ENCODE assay signal across 20 cellular contexts in the genomic region with DNA sequence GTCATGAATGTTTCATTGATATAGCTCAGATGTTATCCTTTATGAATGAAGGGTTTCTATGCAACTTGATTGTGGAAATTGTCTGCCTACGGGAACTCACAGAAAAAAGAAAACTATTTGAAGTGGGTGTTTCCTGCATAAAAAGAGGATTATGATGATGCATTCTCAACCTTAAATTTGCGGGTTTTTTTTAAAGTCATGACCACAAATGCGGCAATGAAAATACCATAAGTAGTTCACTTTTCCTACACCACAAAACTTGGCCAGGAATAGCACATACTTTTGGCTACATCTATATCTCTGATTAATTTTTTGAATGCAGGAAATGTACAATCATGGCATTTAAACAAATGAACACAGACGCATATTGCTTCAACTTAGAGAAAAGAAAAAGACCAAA.
A peak's percentile ranks its signal among the peaks of the same experiment; 100 is the strongest.
DNase-seq lines count a peak whose midpoint lies in the region; ATAC-seq, FAIRE-seq and TF ChIP-seq lines count a peak whose summit lies in the region.
"Had no signal": no experiment of that assay in that cellular context is flagged by ENCODE, and none has a peak within 500 bp of the region (broad histone marks: within the 10 kb centered on the region; RNA-seq: fewer than 3 reads in every experiment).

No MANE protein-coding gene starts in this region.

- no peak for ATAC-seq in esophagus mucosa
- ATAC-seq: SK-N-SH treated with all-trans-retinoic acid at 6 μM for 48 hours had no signal

- H3K27me3 ChIP-seq in BJ (ENCODE audit: control insufficient read depth, insufficient read depth, low read length), result no peaks in the 10 kb centered on the region
- no peaks in the 10 kb centered on the region for H3K27me3 ChIP-seq in astrocyte (ENCODE audit: insufficient read depth, low read length)
- H3K27me3 ChIP-seq in mesenchymal stem cell (ENCODE audit: control insufficient read depth in 1 of 2, insufficient read depth in 1 of 2, low read length in 2 of 2), result no peaks in the 10 kb centered on the region
- no peaks in the 10 kb centered on the region for H3K27me3 ChIP-seq in left ventricle myocardium inferior (ENCODE audit: low read depth)

- H3K79me2 ChIP-seq in astrocyte (ENCODE audit: insufficient read depth, low read length), result no peaks in the 10 kb centered on the region

- no peak overlapping the region for H4K91ac ChIP-seq in mesenchymal stem cell (ENCODE audit: low read length)

- peaks cover 7% of the 10 kb centered on the region for H3K4me1 Mint-ChIP-seq in astrocyte (ENCODE audit: low read depth, unreplicated experiment)

- H4K20me1 ChIP-seq in astrocyte (ENCODE audit: insufficient read depth, low read length), result no peaks in the 10 kb centered on the region

- POLR2A ChIA-PET in BJ (lab: Charles Lee), result no interaction called here

- no peak overlapping the region for H3K9ac ChIP-seq in astrocyte (ENCODE audit: low read length)
- no peak overlapping the region for H3K9ac ChIP-seq in mesenchymal stem cell (ENCODE audit: low read length)

- no peak overlapping the region for H3K27ac Mint-ChIP-seq in astrocyte (ENCODE audit: unreplicated experiment)
- H3K27ac Mint-ChIP-seq: IgD-negative memory B cell had no signal

- no peak for TF ChIP-seq POLR2A in GM12891 (IDR thresholded peaks at IDR 0.05; ENCODE audit: low read depth, low read length)

- no peaks in the 10 kb centered on the region for H3K4me1 ChIP-seq in astrocyte (ENCODE audit: insufficient read depth, low read length)
- H3K4me1 ChIP-seq in mesenchymal stem cell (ENCODE audit: control insufficient read depth, insufficient read depth, low read depth, low read length), result no peaks in the 10 kb centered on the region
- H3K4me1 ChIP-seq in left ventricle myocardium inferior, result no peaks in the 10 kb centered on the region

- H2BK12ac ChIP-seq in mesenchymal stem cell (ENCODE audit: low read length in 2 of 2), result no peak overlapping the region

- H3K36me3 ChIP-seq in BJ (ENCODE audit: control insufficient read depth, insufficient read depth, low read length), result no peaks in the 10 kb centered on the region
- no peaks in the 10 kb centered on the region for H3K36me3 ChIP-seq in astrocyte (ENCODE audit: insufficient read depth, low read length)
- no peaks in the 10 kb centered on the region for H3K36me3 ChIP-seq in mesenchymal stem cell (ENCODE audit: control insufficient read depth in 1 of 2, insufficient read depth in 2 of 2, low read depth in 1 of 2, low read length in 2 of 2)
- no peaks in the 10 kb centered on the region for H3K36me3 ChIP-seq in left ventricle myocardium inferior

- CTCF ChIA-PET in BJ (lab: Yijun Ruan, JAX), result no interaction called here

- peak; percentile 4 for DNase-seq in BJ (ENCODE audit: low read depth)
- DNase-seq in RPMI7951 (ENCODE audit: low read depth), result peak; percentile 27
- peak; percentile 55 for DNase-seq in astrocyte (ENCODE audit: low read depth)
- DNase-seq in mesenchymal stem cell, result peak; percentile 34
- no peak for DNase-seq in left ventricle myocardium inferior
- no peak for DNase-seq in GM12891 (ENCODE audit: insufficient read length, low spot score)
- DNase-seq in dermis blood vessel endothelial cell, result no peak
- DNase-seq: DMS79, HCEC 1CT, Karpas-422, NCI-H1092 treated with DMSO at 0.1 percent for 48 hours, NCI-H2081, SHP77 had no signal

- intact Hi-C loops in left ventricle myocardium inferior (cut with micrococcal nuclease), result no loop called here

- H2AFZ ChIP-seq in astrocyte (ENCODE audit: low read depth, low read length), result no peak overlapping the region
- no peak overlapping the region for H2AFZ ChIP-seq in mesenchymal stem cell (ENCODE audit: low read depth, low read length)

- TF ChIP-seq CTCF in BJ (IDR thresholded peaks at IDR 0.05; ENCODE audit: insufficient read depth, low read depth, low read length) (no peak), astrocyte (IDR thresholded peaks at IDR 0.05; ENCODE audit: insufficient read depth, low read depth, low read length) (no peak), left ventricle myocardium inferior (IDR thresholded peaks at IDR 0.05; ENCODE audit: borderline replicate concordance) (no peak)

- no peaks in the 10 kb centered on the region for H3K36me3 Mint-ChIP-seq in astrocyte (ENCODE audit: low read depth, unreplicated experiment)
- H3K36me3 Mint-ChIP-seq: IgD-negative memory B cell had no signal

- no peak overlapping the region for H2BK5ac ChIP-seq in mesenchymal stem cell (ENCODE audit: low read depth, low read length, poor library complexity, severe bottlenecking)

- H2BK15ac ChIP-seq in mesenchymal stem cell (ENCODE audit: low read depth, poor library complexity, severe bottlenecking), result no peak overlapping the region

- no peak overlapping the region for H3K23ac ChIP-seq in mesenchymal stem cell (ENCODE audit: low read length in 2 of 2)

- H2AK5ac ChIP-seq in mesenchymal stem cell (ENCODE audit: low read length, severe bottlenecking), result no peak overlapping the region

- no peaks in the 10 kb centered on the region for H3K79me1 ChIP-seq in mesenchymal stem cell (replicated peaks; ENCODE audit: low read length, poor library complexity, severe bottlenecking)

- H3K14ac ChIP-seq in mesenchymal stem cell (ENCODE audit: low read length in 2 of 2), result no peak overlapping the region

- H4K8ac ChIP-seq in mesenchymal stem cell (ENCODE audit: low read length), result no peak overlapping the region

- no peak overlapping the region for H3K18ac ChIP-seq in mesenchymal stem cell (ENCODE audit: low read depth in 1 of 2, low read length in 2 of 2)

- peaks cover 3% of the 10 kb centered on the region for H3K9me3 Mint-ChIP-seq in astrocyte (ENCODE audit: unreplicated experiment)

- H3K27me3 Mint-ChIP-seq in astrocyte (ENCODE audit: low read depth, unreplicated experiment), result no peaks in the 10 kb centered on the region
- H3K27me3 Mint-ChIP-seq: IgD-negative memory B cell had no signal

- no peak for FAIRE-seq in astrocyte (lab: Jason Lieb, UNC)
- FAIRE-seq in GM12891 (lab: Jason Lieb, UNC), result no peak
- FAIRE-seq: A204.1, HTR-8/SVneo had no signal

- H3K4ac ChIP-seq in mesenchymal stem cell (ENCODE audit: low read depth in 1 of 2, low read length in 2 of 2), result no peak overlapping the region

- no peak overlapping the region for H3K27ac ChIP-seq in astrocyte (ENCODE audit: low read depth, low read length)
- no peak overlapping the region for H3K27ac ChIP-seq in mesenchymal stem cell (ENCODE audit: low read length, poor library complexity, severe bottlenecking)
- H3K27ac ChIP-seq in left ventricle myocardium inferior (replicated peaks), result no peak overlapping the region
- H3K27ac ChIP-seq: C4-2B, HL-60 had no signal

- H3K4me3 Mint-ChIP-seq in astrocyte (ENCODE audit: unreplicated experiment), result no peak overlapping the region
- H3K4me3 Mint-ChIP-seq: IgD-negative memory B cell had no signal

- H3K4me3 ChIP-seq in BJ (ENCODE audit: low read depth, low read length) (no peak overlapping the region), astrocyte (ENCODE audit: insufficient read depth, low read depth, low read length) (no peak overlapping the region), mesenchymal stem cell (ENCODE audit: insufficient read depth in 1 of 2, low read depth in 1 of 2, low read length in 2 of 2) (no peak overlapping the region), left ventricle myocardium inferior (no peak overlapping the region)

- no peak overlapping the region for H2BK120ac ChIP-seq in mesenchymal stem cell (ENCODE audit: low read depth, low read length)

- H3K4me2 ChIP-seq in astrocyte (ENCODE audit: low read length), result no peak overlapping the region
- no peak overlapping the region for H3K4me2 ChIP-seq in mesenchymal stem cell (ENCODE audit: low read length, poor library complexity, severe bottlenecking)

- H3K9me3 ChIP-seq in astrocyte (ENCODE audit: insufficient read depth, low read depth, low read length) (no peaks in the 10 kb centered on the region), mesenchymal stem cell (ENCODE audit: control insufficient read depth, low read length) (no peaks in the 10 kb centered on the region), left ventricle myocardium inferior (replicated peaks) (no peaks in the 10 kb centered on the region)

- 73% methylated on average over 3 of the region's 4 CpGs for WGBS in mesenchymal stem cell

TF ChIP-seq in GM12891, 5 proteins besides CTCF, POLR2A, EP300 and RAD21:
- no peak for TF ChIP-seq POU2F2 (IDR thresholded peaks at IDR 0.05; ENCODE audit: low read depth, low read length)
- TF ChIP-seq TAF1 (IDR thresholded peaks at IDR 0.05; ENCODE audit: low read depth, low read length), result no peak
- no peak for TF ChIP-seq PAX5 (IDR thresholded peaks at IDR 0.05; ENCODE audit: insufficient read depth, low read length, severe bottlenecking)
- no peak for TF ChIP-seq POLR2AphosphoS5 (IDR thresholded peaks at IDR 0.05; ENCODE audit: low read depth, low read length)
- no peak for TF ChIP-seq SPI1 (IDR thresholded peaks at IDR 0.05; ENCODE audit: low read depth, low read length)

Comparison
In these comparisons a context has a peak if more than half of its experiments do, and no peak if none do; other contexts are left out.
1. DNase-seq: peak in BJ (single experiment), RPMI7951 (single experiment), astrocyte (single experiment) and mesenchymal stem cell (single experiment); none in left ventricle myocardium inferior (single experiment), GM12891 (single experiment) and dermis blood vessel endothelial cell (single experiment).